8 cellular contexts compared by ENCODE assay signal in genomic region chr22:44664149-44664548, GRCh38. TPM values are rescaled to one million over a fixed set of nuclear protein-coding genes. Genes with fewer than 3 reads are reported as not detected.
A peak's percentile ranks its signal among the peaks of the same experiment; 100 is the strongest.
DNase-seq lines count a peak whose midpoint lies in the region; ATAC-seq and TF ChIP-seq lines count a peak whose summit lies in the region.

No MANE protein-coding gene starts in this region.

- no peak overlapping the region for H3K27ac Mint-ChIP-seq in activated naive CD4-positive, alpha-beta T cell treated with anti-CD3 and anti-CD28 coated beads for 36 hours
- H3K27ac Mint-ChIP-seq in immature natural killer cell: peak overlapping the region; percentile 88 to 96 (median 91)

- no peaks in the 10 kb centered on the region for H3K36me3 Mint-ChIP-seq in activated naive CD4-positive, alpha-beta T cell treated with anti-CD3 and anti-CD28 coated beads for 36 hours (ENCODE audit: low read depth)
- H3K36me3 Mint-ChIP-seq in immature natural killer cell: no peaks in the 10 kb centered on the region

- H3K9ac ChIP-seq in SK-N-SH (no peak overlapping the region), Karpas-422 (ENCODE audit: low read length) (no peak overlapping the region)

- intact Hi-C loops in activated naive CD4-positive, alpha-beta T cell treated with anti-CD3 and anti-CD28 coated beads for 36 hours (cut with micrococcal nuclease): no loop called here

- POLR2A ChIA-PET in SK-N-SH (lab: Yijun Ruan, JAX): no interaction called here

- H3K9me3 Mint-ChIP-seq in activated naive CD4-positive, alpha-beta T cell treated with anti-CD3 and anti-CD28 coated beads for 36 hours: peaks cover 3% of the 10 kb centered on the region
- no peaks in the 10 kb centered on the region for H3K9me3 Mint-ChIP-seq in immature natural killer cell

- no peaks in the 10 kb centered on the region for H3F3A ChIP-seq in SK-N-SH (replicated peaks; ENCODE audit: insufficient read depth)

- ATAC-seq in SK-N-SH treated with all-trans-retinoic acid at 6 μM for 48 hours (no peak), GM19324 (IDR thresholded peaks at IDR 0.05; ENCODE audit: low FRiP score, unreplicated experiment) (no peak), HG02678 (IDR thresholded peaks at IDR 0.05; ENCODE audit: unreplicated experiment) (no peak)

- TF ChIP-seq CTCF in SK-N-SH (IDR thresholded peaks at IDR 0.05): no peak

- H3K36me3 ChIP-seq in SK-N-SH (replicated peaks in 1 of 2; ENCODE audit: control insufficient read depth in 1 of 2, insufficient read depth in 2 of 2, low read length in 1 of 2): no peaks in the 10 kb centered on the region
- no peaks in the 10 kb centered on the region for H3K36me3 ChIP-seq in Karpas-422 (ENCODE audit: insufficient read depth, low read length)

- DNase-seq in SK-N-SH (peak; percentile 52), immature natural killer cell (peak; percentile 91 to 92 (median 91)), Karpas-422 (no peak)
- peak; percentile 62 for DNase-seq in activated naive CD4-positive, alpha-beta T cell treated with anti-CD3 and anti-CD28 coated beads for 36 hours
- peak; percentile 28 to 36 for DNase-seq in stimulated activated CD8-positive, alpha-beta memory T cell treated with anti-CD3 and anti-CD28 coated beads, Interleukin-15, amount 100 ng/mL, for 4 hours (ENCODE audit: low read depth in 2 of 2)

- peaks cover 0 to 16% of the 10 kb centered on the region in 2 experiments; a peak in 1 of 4 replicates for H3K4me1 ChIP-seq in SK-N-SH (ENCODE audit: control insufficient read depth in 1 of 2, insufficient read depth in 2 of 2, low read depth in 1 of 2, low read length in 1 of 2)
- no peaks in the 10 kb centered on the region for H3K4me1 ChIP-seq in Karpas-422 (ENCODE audit: low read length)

- H2AFZ ChIP-seq in SK-N-SH (ENCODE audit: low read depth) (no peak overlapping the region), Karpas-422 (ENCODE audit: low read length) (no peak overlapping the region)

- H3K27me3 Mint-ChIP-seq in activated naive CD4-positive, alpha-beta T cell treated with anti-CD3 and anti-CD28 coated beads for 36 hours (ENCODE audit: low read depth): no peaks in the 10 kb centered on the region
- peaks cover 13 to 25% (median 15%) of the 10 kb centered on the region in 3 donors for H3K27me3 Mint-ChIP-seq in immature natural killer cell (ENCODE audit: low read depth in 3 of 3)

- no peak for TF ChIP-seq EP300 in SK-N-SH (IDR thresholded peaks at IDR 0.05; ENCODE audit: borderline replicate concordance in 1 of 2, low read depth in 1 of 2, low read length in 1 of 2)

- H3K4me3 Mint-ChIP-seq in activated naive CD4-positive, alpha-beta T cell treated with anti-CD3 and anti-CD28 coated beads for 36 hours: no peak overlapping the region
- H3K4me3 Mint-ChIP-seq in immature natural killer cell: peak overlapping the region; percentile 62 to 73 (median 67)

- H3K4me2 ChIP-seq in SK-N-SH (no peak overlapping the region), Karpas-422 (ENCODE audit: low read depth, low read length, poor library complexity, severe bottlenecking) (no peak overlapping the region)

- H3K4me3 ChIP-seq in SK-N-SH (ENCODE audit: low read depth in 2 of 2, low read length in 1 of 2): no peak overlapping the region
- no peak overlapping the region for H3K4me3 ChIP-seq in Karpas-422 (ENCODE audit: low read length)

- no peak overlapping the region; a peak in 1 of 4 replicates for H3K27ac ChIP-seq in SK-N-SH (ENCODE audit: low read depth in 2 of 2, low read length in 1 of 2)
- no peak overlapping the region for H3K27ac ChIP-seq in Karpas-422 (ENCODE audit: low read length)

- H3K9me3 ChIP-seq in SK-N-SH (no peaks in the 10 kb centered on the region), Karpas-422 (ENCODE audit: low read length) (no peaks in the 10 kb centered on the region)

- H4K20me1 ChIP-seq in SK-N-SH (ENCODE audit: insufficient read depth) (no peaks in the 10 kb centered on the region), Karpas-422 (ENCODE audit: insufficient read depth, low read depth, low read length) (no peaks in the 10 kb centered on the region)

- H3K27me3 ChIP-seq in SK-N-SH (ENCODE audit: insufficient read depth): no peaks in the 10 kb centered on the region; the same call in 1 of the 2 replicates
- no peaks in the 10 kb centered on the region for H3K27me3 ChIP-seq in Karpas-422 (ENCODE audit: low read length)

- WGBS in SK-N-SH (ENCODE audit: low lambda C conversion rate): 90% methylated on average over 2 of the region's 11 CpGs

- CTCF ChIA-PET in SK-N-SH (lab: Yijun Ruan, JAX): interaction anchor here (1.5 to 1.8 kb wide), 2 partner anchors 15 to 21 kb away, joined by 3 to 5 read pairs; no protein-coding TSS in a partner anchor
- CTCF ChIA-PET in activated naive CD4-positive, alpha-beta T cell treated with anti-CD3 and anti-CD28 coated beads for 36 hours (lab: Charles Lee): interaction anchor here (0.7 to 2.6 kb wide), 3 partner anchors 16 to 765 kb away, joined by 3 to 6 read pairs (median 3); no protein-coding TSS in a partner anchor

- H3K4me1 Mint-ChIP-seq in activated naive CD4-positive, alpha-beta T cell treated with anti-CD3 and anti-CD28 coated beads for 36 hours (ENCODE audit: low read depth): peaks cover 34% of the 10 kb centered on the region
- peaks cover 65 to 68% of the 10 kb centered on the region in 2 donors for H3K4me1 Mint-ChIP-seq in immature natural killer cell

- H3K79me2 ChIP-seq in SK-N-SH (ENCODE audit: insufficient read depth) (no peaks in the 10 kb centered on the region), Karpas-422 (ENCODE audit: low read length) (no peaks in the 10 kb centered on the region)

- H3K9me2 ChIP-seq in SK-N-SH (no peaks in the 10 kb centered on the region), Karpas-422 (replicated peaks; ENCODE audit: insufficient read depth, low read length) (no peaks in the 10 kb centered on the region)

- no peak for TF ChIP-seq RAD21 in SK-N-SH (IDR thresholded peaks at IDR 0.05; ENCODE audit: low read length)

TF ChIP-seq in SK-N-SH, 30 proteins besides CTCF, POLR2A, EP300 and RAD21 (continues in another document):
- TF ChIP-seq ELF1 (IDR thresholded peaks at IDR 0.05): no peak
- no peak for TF ChIP-seq ZBTB33 (IDR thresholded peaks at IDR 0.05; ENCODE audit: borderline replicate concordance, low read depth)
- no peak for TF ChIP-seq RXRA (IDR thresholded peaks at IDR 0.05; ENCODE audit: borderline replicate concordance, low read depth)
- TF ChIP-seq POLR2AphosphoS5 (IDR thresholded peaks at IDR 0.05; ENCODE audit: low read depth, low read length): no peak
- TF ChIP-seq TAF1 (IDR thresholded peaks at IDR 0.05; ENCODE audit: borderline replicate concordance, low read depth, low read length): no peak

TF ChIP-seq in SK-N-SH treated with all-trans-retinoic acid at 6 μM for 48 hours, 23 proteins besides CTCF, POLR2A, EP300 and RAD21 (continues in another document):
- TF ChIP-seq TSHZ2 (CRISPR knock-in tag; IDR thresholded peaks at IDR 0.05) (no peak), ZNF565 (CRISPR knock-in tag; conservative IDR thresholded peaks at IDR 0.05; ENCODE audit: low read depth) (no peak), CREB5 (CRISPR knock-in tag; IDR thresholded peaks at IDR 0.05; ENCODE audit: low read depth) (no peak), GLIS3 (CRISPR knock-in tag; IDR thresholded peaks at IDR 0.05) (no peak)

RNA-seq across cellular contexts. Expression of gene PRR5, which starts 37.9 kb away (rescaled TPM):
- polyA plus RNA-seq in SK-N-SH (2012; rRNA removed) (1.3 TPM in 2 replicates), immature natural killer cell (100 to 1,000 TPM; 102 to 168 (median 112) TPM)
- 0.86 and 1.4 TPM in 2 replicates for polyA plus RNA-seq in SK-N-SH (2012; cell fraction: cytosol; rRNA removed)
- polyA plus RNA-seq in SK-N-SH (2012; cell fraction: nucleus; rRNA removed): 2.5 and 2.6 TPM in 2 replicates
- 10 to 100 TPM in 1 of 2 experiments, 1 to 10 TPM in 1; 7.9 to 10.2 TPM for total RNA-seq in activated naive CD4-positive, alpha-beta T cell treated with anti-CD3 and anti-CD28 coated beads for 36 hours
- not detected in 2 replicates for total RNA-seq in Karpas-422 (2014; rRNA removed; shearing (Covaris generic); ENCODE audit: low replicate concordance)
